24 cellular contexts compared by ENCODE assay signal in genomic region chr10:16594106-16594505, GRCh38.
"Had no signal": no experiment of that assay in that cellular context is flagged by ENCODE, and none has a peak within 500 bp of the region (broad histone marks: within the 10 kb centered on the region; RNA-seq: fewer than 3 reads in every experiment).

No MANE protein-coding gene starts in this region.

- ATAC-seq: activated CD4-positive, CD25-positive, alpha-beta regulatory T cell treated with anti-CD3 and anti-CD28 coated beads, Interleukin-2, amount 50 U/mL, for 24 hours; esophagus mucosa; left lobe of liver; lower lobe of right lung; mucosa of descending colon; natural killer cell treated with Interleukin-12 subunit alpha and Interleukin-12 subunit beta and Interleukin-15 and Interleukin-18, amount 100 ng/mL, for 72 hours; right cardiac atrium had no signal

- DNase-seq: activated CD4-positive, alpha-beta memory T cell treated with anti-CD3 and anti-CD28 coated beads for 36 hours; activated CD4-positive, alpha-beta T cell treated with anti-CD3 and anti-CD28 coated beads, Interleukin-2, amount 10 ng/mL, durations not matched to agents 24 days and 14 days; activated CD8-positive, alpha-beta memory T cell treated with anti-CD3 and anti-CD28 coated beads, Interleukin-2, amount 50 U/mL, for 4 hours; activated gamma-delta T cell; activated naive CD4-positive, alpha-beta T cell treated with anti-CD3 and anti-CD28 coated beads, Interleukin-2, amount 10 ng/mL, durations not matched to agents 7 days and 5 days; activated naive CD8-positive, alpha-beta T cell treated with anti-CD3 and anti-CD28 coated beads, Interleukin-2, amount 10 ng/mL, durations not matched to agents 7 days and 5 days; activated T-cell treated with anti-CD3 and anti-CD28 coated beads, Interleukin-2, amount 50 U/mL, for 1 hour; endodermal cell; foreskin fibroblast; immature natural killer cell; kidney; lower lobe of right lung; mucosa of descending colon; stimulated activated naive CD4-positive, alpha-beta T cell; T1000; testis; transverse colon; WERI-Rb-1 had no signal

- H3K36me3 ChIP-seq: WERI-Rb-1 had no signal

- H3K9me3 Mint-ChIP-seq: activated CD4-positive, alpha-beta memory T cell treated with anti-CD3 and anti-CD28 coated beads for 36 hours; activated naive CD8-positive, alpha-beta T cell treated with anti-CD3 and anti-CD28 coated beads, Interleukin-2, amount 10 ng/mL, durations not matched to agents 7 days and 5 days; dendritic cell treated with granulocyte-macrophage colony-stimulating factor and Interleukin-4, amounts not matched to agents 40 ng/mL and 50 ng/mL, for 4 days; endodermal cell; immature natural killer cell; natural killer cell treated with Interleukin-12 subunit alpha and Interleukin-12 subunit beta and Interleukin-15 and Interleukin-18, amount 100 ng/mL, for 72 hours had no signal

- H3K4me1 ChIP-seq: lower lobe of right lung, testis, transverse colon had no signal

- H3K4me3 ChIP-seq: lower lobe of right lung, mucosa of descending colon, testis, transverse colon had no signal

- H3K27me3 ChIP-seq: testis, transverse colon had no signal

- H3K4me3 Mint-ChIP-seq: activated CD4-positive, alpha-beta memory T cell treated with anti-CD3 and anti-CD28 coated beads for 36 hours; activated CD4-positive, alpha-beta T cell treated with anti-CD3 and anti-CD28 coated beads, Interleukin-2, amount 10 ng/mL, durations not matched to agents 24 days and 14 days; activated naive CD4-positive, alpha-beta T cell treated with anti-CD3 and anti-CD28 coated beads, Interleukin-2, amount 10 ng/mL, durations not matched to agents 7 days and 5 days; activated naive CD8-positive, alpha-beta T cell treated with anti-CD3 and anti-CD28 coated beads, Interleukin-2, amount 10 ng/mL, durations not matched to agents 7 days and 5 days; dendritic cell treated with granulocyte-macrophage colony-stimulating factor and Interleukin-4, amounts not matched to agents 40 ng/mL and 50 ng/mL, for 4 days; endodermal cell; immature natural killer cell; natural killer cell treated with Interleukin-12 subunit alpha and Interleukin-12 subunit beta and Interleukin-15 and Interleukin-18, amount 100 ng/mL, for 72 hours had no signal

- H3K27ac ChIP-seq: lower lobe of right lung, testis, transverse colon, WERI-Rb-1 had no signal

- H3K27me3 Mint-ChIP-seq: activated CD4-positive, alpha-beta memory T cell treated with anti-CD3 and anti-CD28 coated beads for 36 hours; activated CD4-positive, alpha-beta T cell treated with anti-CD3 and anti-CD28 coated beads, Interleukin-2, amount 10 ng/mL, durations not matched to agents 24 days and 14 days; activated naive CD4-positive, alpha-beta T cell treated with anti-CD3 and anti-CD28 coated beads, Interleukin-2, amount 10 ng/mL, durations not matched to agents 7 days and 5 days; activated naive CD8-positive, alpha-beta T cell treated with anti-CD3 and anti-CD28 coated beads, Interleukin-2, amount 10 ng/mL, durations not matched to agents 7 days and 5 days; dendritic cell treated with granulocyte-macrophage colony-stimulating factor and Interleukin-4, amounts not matched to agents 40 ng/mL and 50 ng/mL, for 4 days; natural killer cell treated with Interleukin-12 subunit alpha and Interleukin-12 subunit beta and Interleukin-15 and Interleukin-18, amount 100 ng/mL, for 72 hours had no signal

- H3K9me3 ChIP-seq: lower lobe of right lung, mucosa of descending colon, testis, transverse colon had no signal

- H3K4me1 Mint-ChIP-seq: activated CD4-positive, alpha-beta T cell treated with anti-CD3 and anti-CD28 coated beads, Interleukin-2, amount 10 ng/mL, durations not matched to agents 24 days and 14 days; activated naive CD4-positive, alpha-beta T cell treated with anti-CD3 and anti-CD28 coated beads, Interleukin-2, amount 10 ng/mL, durations not matched to agents 7 days and 5 days; activated naive CD8-positive, alpha-beta T cell treated with anti-CD3 and anti-CD28 coated beads, Interleukin-2, amount 10 ng/mL, durations not matched to agents 7 days and 5 days; immature natural killer cell had no signal

- H3K27ac Mint-ChIP-seq: activated CD4-positive, alpha-beta memory T cell treated with anti-CD3 and anti-CD28 coated beads for 36 hours; activated CD4-positive, alpha-beta T cell treated with anti-CD3 and anti-CD28 coated beads, Interleukin-2, amount 10 ng/mL, durations not matched to agents 24 days and 14 days; activated naive CD4-positive, alpha-beta T cell treated with anti-CD3 and anti-CD28 coated beads, Interleukin-2, amount 10 ng/mL, durations not matched to agents 7 days and 5 days; activated naive CD8-positive, alpha-beta T cell treated with anti-CD3 and anti-CD28 coated beads, Interleukin-2, amount 10 ng/mL, durations not matched to agents 7 days and 5 days; dendritic cell treated with granulocyte-macrophage colony-stimulating factor and Interleukin-4, amounts not matched to agents 40 ng/mL and 50 ng/mL, for 4 days; endodermal cell; immature natural killer cell had no signal
